ENCODE assay signal across 23 cellular contexts in the genomic region with DNA sequence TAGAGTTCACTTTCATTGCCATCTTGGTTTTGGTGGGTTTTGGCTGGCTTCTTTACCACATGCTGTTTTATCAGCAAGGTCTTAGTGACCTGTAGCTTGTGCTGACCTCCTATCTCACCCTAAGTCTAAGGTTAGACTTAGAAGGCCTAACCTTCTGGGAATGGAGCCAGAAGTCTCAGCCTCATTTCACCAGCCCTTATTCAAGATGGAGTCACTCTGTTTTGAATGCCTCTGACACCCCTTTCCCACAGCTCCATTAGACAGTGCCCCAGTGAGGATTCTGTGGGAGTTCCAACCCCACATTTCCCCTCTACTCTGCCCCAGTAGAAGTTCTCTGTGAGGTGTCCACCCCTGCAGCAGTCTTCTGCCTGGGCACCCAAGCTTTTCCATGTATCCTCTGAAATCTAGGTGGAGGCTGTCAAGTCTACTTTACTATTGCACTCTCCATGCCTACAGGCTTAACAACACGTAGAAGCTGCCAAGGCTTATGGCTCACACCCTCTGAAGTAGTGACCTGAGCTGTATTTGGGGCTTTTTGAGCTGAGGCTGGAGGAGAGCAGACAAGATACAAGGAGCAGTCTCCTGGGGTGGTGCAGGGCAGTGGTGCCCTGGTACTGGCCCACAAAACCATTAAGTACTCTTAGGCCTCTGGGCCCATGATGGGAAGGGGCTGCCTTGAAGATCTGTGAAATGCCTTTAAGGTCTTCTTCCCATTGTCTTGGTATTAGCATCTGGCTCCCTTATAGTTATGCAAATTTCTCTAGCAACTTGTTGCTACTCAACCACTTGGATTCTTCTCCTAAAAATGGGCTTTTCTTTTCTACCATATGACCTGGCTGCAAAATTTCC.
DNase-seq lines count a peak whose midpoint lies in the region; ATAC-seq, FAIRE-seq and TF ChIP-seq lines count a peak whose summit lies in the region.
"Had no signal": no experiment of that assay in that cellular context is flagged by ENCODE, and none has a peak within 500 bp of the region (broad histone marks: within the 10 kb centered on the region; RNA-seq: fewer than 3 reads in every experiment).

No MANE protein-coding gene starts in this region.

- H3K36me3 ChIP-seq in HEK293 (ENCODE audit: control insufficient read depth in 2 of 2, insufficient read depth in 1 of 2, low read length in 2 of 2): no peaks in the 10 kb centered on the region
- H3K36me3 ChIP-seq in Panc1 (ENCODE audit: control insufficient read depth, insufficient read depth, low read length): no peaks in the 10 kb centered on the region
- H3K36me3 ChIP-seq in left lung: no peaks in the 10 kb centered on the region
- no peaks in the 10 kb centered on the region for H3K36me3 ChIP-seq in small intestine (ENCODE audit: control insufficient read depth in 2 of 2, insufficient read depth in 2 of 2, low read length in 2 of 2)
- H3K36me3 ChIP-seq: heart left ventricle had no signal

- ATAC-seq in Panc1 (peak; percentile 66), left lung (no peak)
- ATAC-seq: heart left ventricle, left cardiac atrium had no signal

- H3K9me3 ChIP-seq in HEK293 (ENCODE audit: control insufficient read depth, insufficient read depth, low read depth, low read length): no peaks in the 10 kb centered on the region
- no peaks in the 10 kb centered on the region for H3K9me3 ChIP-seq in Panc1 (ENCODE audit: control insufficient read depth, insufficient read depth, low read depth, low read length)
- H3K9me3 ChIP-seq in left lung: no peaks in the 10 kb centered on the region
- H3K9me3 ChIP-seq in small intestine (ENCODE audit: control insufficient read depth, low read depth): no peaks in the 10 kb centered on the region

- no peaks in the 10 kb centered on the region for H3K4me1 ChIP-seq in HEK293 (ENCODE audit: control insufficient read depth, insufficient read depth, low read length)
- H3K4me1 ChIP-seq in Panc1 (ENCODE audit: control insufficient read depth, insufficient read depth, low read length): no peaks in the 10 kb centered on the region
- no peaks in the 10 kb centered on the region for H3K4me1 ChIP-seq in left lung
- peaks cover 0 to 3% of the 10 kb centered on the region in 2 donors for H3K4me1 ChIP-seq in small intestine (ENCODE audit: control insufficient read depth in 2 of 2, insufficient read depth in 1 of 2, low read depth in 1 of 2, low read length in 1 of 2)
- H3K4me1 ChIP-seq: parathyroid adenoma had no signal

- POLR2A ChIA-PET in HEK293 (lab: Yijun Ruan, JAX) (interaction anchor here (0.6 kb wide), 1 partner anchor 1057 kb away, joined by 3 read pairs; no protein-coding TSS in a partner anchor), Panc1 (lab: Charles Lee) (no interaction called here)

- H3K4me3 ChIP-seq in HEK293 (ENCODE audit: low read depth, low read length): no peak overlapping the region
- no peak overlapping the region for H3K4me3 ChIP-seq in Panc1 (ENCODE audit: low read depth in 2 of 2, low read length in 2 of 2)
- H3K4me3 ChIP-seq in left lung: no peak overlapping the region
- H3K4me3 ChIP-seq in small intestine (ENCODE audit: low read depth in 1 of 2, low read length in 2 of 2): no peak overlapping the region
- H3K4me3 ChIP-seq: heart left ventricle had no signal

- DNase-seq in Panc1 (ENCODE audit: low read depth, low spot score): no peak
- peak; percentile 36 for DNase-seq in kidney tubule cell (ENCODE audit: low spot score)
- DNase-seq in left lung: no peak
- no peak for DNase-seq in midbrain (lab: John Stamatoyannopoulos, UW)
- DNase-seq in small intestine: no peak
- DNase-seq: activated CD4-positive, alpha-beta memory T cell treated with anti-CD3 and anti-CD28 coated beads, Interleukin-2, amount 10 ng/mL, durations not matched to agents 7 days and 5 days; activated CD8-positive, alpha-beta memory T cell treated with anti-CD3 and anti-CD28 coated beads, Interleukin-2, amount 50 U/mL, for 48 hours; activated naive CD4-positive, alpha-beta T cell treated with anti-CD3 and anti-CD28 coated beads, Interleukin-2, amount 50 U/mL, for 16 hours; anterior cingulate cortex; Calu3; effector CD8-positive, alpha-beta T cell; heart left ventricle; left cardiac atrium; NCI-H1105; NCI-H2029 treated with DMSO at 0.1 percent for 48 hours; NCI-H226; stimulated activated CD4-positive, alpha-beta T cell treated with anti-CD3 and anti-CD28 coated beads, Interleukin-4, amount 100 ng/mL, for 1 hour; substantia nigra had no signal

- H3K27me3 ChIP-seq in Panc1 (ENCODE audit: control insufficient read depth, insufficient read depth, low read length): peaks cover 33% of the 10 kb centered on the region
- H3K27me3 ChIP-seq in left lung: peaks cover 0 to 5% of the 10 kb centered on the region in 2 donors
- H3K27me3 ChIP-seq in small intestine (ENCODE audit: control insufficient read depth in 2 of 2, insufficient read depth in 2 of 2, low read length in 2 of 2): no peaks in the 10 kb centered on the region
- H3K27me3 ChIP-seq: heart left ventricle had no signal

- WGBS in small intestine, 3 donors: 64 to 85% (median 68%) methylated on average over 1 of the region's 1 CpG

- in situ Hi-C loops in Panc1 (cut with HindIII; ENCODE audit: low pct_unique_long_range_greater_than_20kb, low sequenced_read_pairs): no loop called here

- TF ChIP-seq CTCF in HEK293 (tag by site-specific recombination; IDR thresholded peaks at IDR 0.05): no peak
- no peak for TF ChIP-seq CTCF in Panc1 (IDR thresholded peaks at IDR 0.05)
- no peak for TF ChIP-seq CTCF in left lung (IDR thresholded peaks at IDR 0.05)

- FAIRE-seq in small intestine (lab: Jason Lieb, UNC): no peak
- FAIRE-seq: colon had no signal

- H3K27ac ChIP-seq in HEK293 (ENCODE audit: extremely low read depth, low read depth, low read length): no peak overlapping the region
- no peak overlapping the region for H3K27ac ChIP-seq in Panc1 (ENCODE audit: low read length)
- H3K27ac ChIP-seq in left lung: no peak overlapping the region
- H3K27ac ChIP-seq in small intestine (ENCODE audit: low read depth in 1 of 2, low read length in 1 of 2): no peak overlapping the region
- H3K27ac ChIP-seq: heart left ventricle, parathyroid adenoma, RWPE1 had no signal

- no TSS peak for BruUV-seq in Panc1 (replicated peaks; lab: Mats Ljungman, UMichigan)

- intact Hi-C loops in Panc1 (cut with micrococcal nuclease; ENCODE audit: unreplicated experiment): loop anchor here (10.0 kb wide), 1 partner anchor 962 kb away; no protein-coding TSS in a partner anchor
- intact Hi-C loops in left lung (cut with DNase I): no loop called here

- CTCF ChIA-PET in HEK293 (lab: Yijun Ruan, JAX): interaction anchor here (0.7 kb wide), 1 partner anchor 14 kb away, joined by 3 read pairs; no protein-coding TSS in a partner anchor
- CTCF ChIA-PET in Panc1 (lab: Charles Lee): no interaction called here

- TF ChIP-seq POLR2A in GM15510 (IDR thresholded peaks at IDR 0.05; ENCODE audit: borderline replicate concordance, extremely low read depth, insufficient read length): peak; percentile 32

TF ChIP-seq in HEK293, 187 proteins besides CTCF, POLR2A, EP300 and RAD21:
- TF ChIP-seq ZNF776 (tag by site-specific recombination; IDR thresholded peaks at IDR 0.05; ENCODE audit: borderline replicate concordance) (no peak), SETDB1 (IDR thresholded peaks at IDR 0.05; ENCODE audit: insufficient read length, low read length) (peak; percentile 86), ZNF600 (tag by site-specific recombination; IDR thresholded peaks at IDR 0.05) (no peak), ZNF302 (tag by site-specific recombination; IDR thresholded peaks at IDR 0.05; ENCODE audit: low read depth) (no peak), ZNF48 (tag by site-specific recombination; IDR thresholded peaks at IDR 0.05) (no peak), ZNF585B (tag by site-specific recombination; IDR thresholded peaks at IDR 0.05) (peak; percentile 87), TRIM28 (IDR thresholded peaks at IDR 0.05; ENCODE audit: borderline replicate concordance, low read length) (peak; percentile 93), KLF8 (tag by site-specific recombination; IDR thresholded peaks at IDR 0.05) (no peak), SP2 (tag by site-specific recombination; IDR thresholded peaks at IDR 0.05) (no peak), YY2 (tag by site-specific recombination; IDR thresholded peaks at IDR 0.05) (no peak), ZFP3 (tag by site-specific recombination; IDR thresholded peaks at IDR 0.05; ENCODE audit: low read depth) (no peak)
